10 cellular contexts compared by ENCODE assay signal in genomic region chr2:16507655-16508054, GRCh38.
DNase-seq lines count a peak whose midpoint lies in the region; ATAC-seq and TF ChIP-seq lines count a peak whose summit lies in the region.
"Had no signal": no experiment of that assay in that cellular context is flagged by ENCODE, and none has a peak within 500 bp of the region (broad histone marks: within the 10 kb centered on the region; RNA-seq: fewer than 3 reads in every experiment).

No MANE protein-coding gene starts in this region.

- H3K4me3 ChIP-seq in esophagus squamous epithelium (peak overlapping the region in 3 of 4 donors; percentile 30 to 63 (median 43)), mucosa of descending colon (no peak overlapping the region), vagina (peak overlapping the region; percentile 32)

- TF ChIP-seq POLR2A in esophagus squamous epithelium (IDR thresholded peaks at IDR 0.05) (no peak), vagina (IDR thresholded peaks at IDR 0.05) (no peak)

- intact Hi-C loops in Right ventricle myocardium superior (cut with DNase I) = loop anchor here (5.0 kb wide), 2 partner anchors 570 to 865 kb away; no protein-coding TSS in a partner anchor
- intact Hi-C loops in cardiac septum (cut with DNase I) = loop anchor here (5.0 kb wide), 2 partner anchors 570 to 870 kb away; no protein-coding TSS in a partner anchor
- intact Hi-C loops in esophagus squamous epithelium (cut with DNase I) = loop anchor here (10.0 kb wide), 2 partner anchors 563 to 863 kb away; partner anchors contain the start of gene MYCN
- intact Hi-C loops in mucosa of descending colon (cut with DNase I, micrococcal nuclease) = loop anchor here (5.0 to 10.0 kb wide), 3 partner anchors 563 to 873 kb away; partner anchors contain the start of gene MYCN (in 1 of the 2)
- intact Hi-C loops in vagina (cut with DNase I) = no loop called here

- H3K27ac ChIP-seq in esophagus squamous epithelium (no peak overlapping the region), vagina (no peak overlapping the region)

- peaks cover 0 to 55% (median 5%) of the 10 kb centered on the region in 4 donors for H3K27me3 ChIP-seq in esophagus squamous epithelium
- no peaks in the 10 kb centered on the region for H3K27me3 ChIP-seq in vagina

- H3K4me1 ChIP-seq in esophagus squamous epithelium (peaks cover 8 to 12% (median 9%) of the 10 kb centered on the region in 3 donors), mucosa of descending colon (ENCODE audit: low read depth) (peaks cover 9% of the 10 kb centered on the region), vagina (peaks cover 11% of the 10 kb centered on the region)

- 20% methylated on average over 1 of the region's 13 CpGs; no CpG with 5 or more reads in 1 of the 2 donors for WGBS in esophagus squamous epithelium, 2 donors

- TF ChIP-seq CTCF in esophagus squamous epithelium (IDR thresholded peaks at IDR 0.05) = no peak
- no peak for TF ChIP-seq CTCF in mucosa of descending colon (IDR thresholded peaks at IDR 0.05)
- no peak for TF ChIP-seq CTCF in vagina (IDR thresholded peaks at IDR 0.05)

- H3K36me3 ChIP-seq in esophagus squamous epithelium = no peaks in the 10 kb centered on the region
- no peaks in the 10 kb centered on the region for H3K36me3 ChIP-seq in mucosa of descending colon (ENCODE audit: low read depth)
- H3K36me3 ChIP-seq in vagina = no peaks in the 10 kb centered on the region

- ATAC-seq in Right ventricle myocardium superior (ENCODE audit: poor library complexity) = peak; percentile 29
- peak; percentile 54 for ATAC-seq in mucosa of descending colon
- no peak for ATAC-seq in GM18867 (IDR thresholded peaks at IDR 0.05; ENCODE audit: unreplicated experiment)

- H3K9me3 ChIP-seq in esophagus squamous epithelium = no peaks in the 10 kb centered on the region
- no peaks in the 10 kb centered on the region for H3K9me3 ChIP-seq in mucosa of descending colon
- H3K9me3 ChIP-seq in vagina = no peaks in the 10 kb centered on the region

- peak; percentile 44 for DNase-seq in Right ventricle myocardium superior
- no peak for DNase-seq in cardiac septum (ENCODE audit: low spot score)
- DNase-seq in esophagus squamous epithelium (lab: John Stamatoyannopoulos, UW) = no peak
- DNase-seq in mucosa of descending colon = peak in 1 of 3 donors; percentile 4
- no peak for DNase-seq in vagina (ENCODE audit: extremely low spot score in 2 of 2)
- DNase-seq in T-helper 1 cell = no peak
- no peak for DNase-seq in cortex of kidney (lab: John Stamatoyannopoulos, UW)
- DNase-seq: activated CD4-positive, alpha-beta memory T cell treated with anti-CD3 and anti-CD28 coated beads, Interleukin-2, amount 10 ng/mL, durations not matched to agents 7 days and 5 days; NCI-H1436 treated with DMSO at 0.1 percent for 48 hours had no signal
